In genomic region chr2:10951558-10952414, GRCh38 we compare ENCODE assay signal across 16 cellular contexts. TPM values are rescaled to one million over a fixed set of nuclear protein-coding genes. Genes with fewer than 3 reads are reported as not detected.
A peak's percentile ranks its signal among the peaks of the same experiment; 100 is the strongest.
DNase-seq lines count a peak whose midpoint lies in the region; ATAC-seq and TF ChIP-seq lines count a peak whose summit lies in the region.
"Had no signal": no experiment of that assay in that cellular context is flagged by ENCODE, and none has a peak within 500 bp of the region (broad histone marks: within the 10 kb centered on the region; RNA-seq: fewer than 3 reads in every experiment).

No MANE protein-coding gene starts in this region.

- H4K8ac ChIP-seq in mesenchymal stem cell (ENCODE audit: low read length): no peak overlapping the region

- no peak overlapping the region for H2BK120ac ChIP-seq in mesenchymal stem cell (ENCODE audit: low read depth, low read length)

- no peak overlapping the region for H3K4ac ChIP-seq in mesenchymal stem cell (ENCODE audit: low read depth in 1 of 2, low read length in 2 of 2)

- ATAC-seq in HG03457 (IDR thresholded peaks at IDR 0.05; ENCODE audit: unreplicated experiment): no peak

- peak overlapping the region in 1 of 2 experiments; percentile 44 for H3K14ac ChIP-seq in mesenchymal stem cell (ENCODE audit: low read length in 2 of 2)

- no peak overlapping the region for H3K18ac ChIP-seq in mesenchymal stem cell (ENCODE audit: low read depth in 1 of 2, low read length in 2 of 2)

- no peak overlapping the region for H4K91ac ChIP-seq in mesenchymal stem cell (ENCODE audit: low read length)

- no peak overlapping the region for H2BK5ac ChIP-seq in mesenchymal stem cell (ENCODE audit: low read depth, low read length, poor library complexity, severe bottlenecking)

- peak overlapping the region in 1 of 2 experiments; percentile 11 for H3K23ac ChIP-seq in mesenchymal stem cell (ENCODE audit: low read length in 2 of 2)

- no peak overlapping the region for H2AK5ac ChIP-seq in mesenchymal stem cell (ENCODE audit: low read length, severe bottlenecking)

- no peak overlapping the region for H2BK12ac ChIP-seq in mesenchymal stem cell (ENCODE audit: low read length in 2 of 2)

- peaks cover 13% of the 10 kb centered on the region for H3K4me1 ChIP-seq in mesenchymal stem cell (ENCODE audit: control insufficient read depth, insufficient read depth, low read depth, low read length)

- peaks cover 24 to 45% of the 10 kb centered on the region in 2 experiments for H3K27me3 ChIP-seq in mesenchymal stem cell (ENCODE audit: control insufficient read depth in 1 of 2, insufficient read depth in 1 of 2, low read length in 2 of 2)

- H2BK15ac ChIP-seq in mesenchymal stem cell (ENCODE audit: low read depth, poor library complexity, severe bottlenecking): no peak overlapping the region

- WGBS in mesenchymal stem cell: 82% methylated on average over 8 of the region's 9 CpGs

- no peak for TF ChIP-seq CTCF in AG10803 (conservative IDR thresholded peaks at IDR 0.05; ENCODE audit: low read length)

- H3K4me3 ChIP-seq in AG10803 (ENCODE audit: low read length) (no peak overlapping the region), mesenchymal stem cell (ENCODE audit: insufficient read depth in 1 of 2, low read depth in 1 of 2, low read length in 2 of 2) (no peak overlapping the region)

- no peaks in the 10 kb centered on the region for H3K79me1 ChIP-seq in mesenchymal stem cell (replicated peaks; ENCODE audit: low read length, poor library complexity, severe bottlenecking)

- H3K9ac ChIP-seq in mesenchymal stem cell (ENCODE audit: low read length): no peak overlapping the region

- no peaks in the 10 kb centered on the region for H3K36me3 ChIP-seq in mesenchymal stem cell (ENCODE audit: control insufficient read depth in 1 of 2, insufficient read depth in 2 of 2, low read depth in 1 of 2, low read length in 2 of 2)

- H3K27ac ChIP-seq in mesenchymal stem cell (ENCODE audit: low read length, poor library complexity, severe bottlenecking): no peak overlapping the region
- H3K27ac ChIP-seq: HL-60 had no signal

- no peak overlapping the region for H3K4me2 ChIP-seq in mesenchymal stem cell (ENCODE audit: low read length, poor library complexity, severe bottlenecking)

- DNase-seq in AG10803 (ENCODE audit: low read depth): peak; percentile 29
- DNase-seq in DMS 273 treated with DMSO at 0.1 percent for 48 hours (lab: John Stamatoyannopoulos, UW): peak; percentile 37
- DNase-seq in RPMI8226: peak; percentile 63
- DNase-seq in mesenchymal stem cell: peak; percentile 26
- DNase-seq in stimulated activated CD4-positive, alpha-beta T cell treated with anti-CD3 and anti-CD28 coated beads, Interleukin-4, amount 100 ng/mL, for 24 hours: no peak
- DNase-seq in NCI-H69 (lab: John Stamatoyannopoulos, UW): no peak
- DNase-seq: ACHN; COR-L47; DMS53; HCEC 1CT; NCI-H1930; NCI-H446 treated with DMSO at 0.1 percent for 48 hours; NK-92 treated with Interleukin-12 subunit alpha and Interleukin-12 subunit beta, amount 100 ng/mL, for 24 hours; SIG-M5 had no signal

- no peak overlapping the region for H2AFZ ChIP-seq in mesenchymal stem cell (ENCODE audit: low read depth, low read length)

- H3K9me3 ChIP-seq in mesenchymal stem cell (ENCODE audit: control insufficient read depth, low read length): no peaks in the 10 kb centered on the region

RNA-seq across cellular contexts. Expression of gene KCNF1, which starts 40.1 kb away (rescaled TPM):
- 1.2 TPM for polyA plus RNA-seq in mesenchymal stem cell (2013, experiment 1 of 2)
- polyA plus RNA-seq in mesenchymal stem cell (2013, experiment 2 of 2): 1.3 TPM

Comparison
In these comparisons a context has a peak if more than half of its experiments do, and no peak if none do; other contexts are left out.
1. DNase-seq: peak in AG10803 (single experiment), DMS 273 treated with DMSO at 0.1 percent for 48 hours (single experiment), RPMI8226 (single experiment) and mesenchymal stem cell (single experiment); none in stimulated activated CD4-positive, alpha-beta T cell treated with anti-CD3 and anti-CD28 coated beads, Interleukin-4, amount 100 ng/mL, for 24 hours (single experiment) and NCI-H69 (single experiment).